ENCODE assay signal across 35 cellular contexts in the genomic region with DNA sequence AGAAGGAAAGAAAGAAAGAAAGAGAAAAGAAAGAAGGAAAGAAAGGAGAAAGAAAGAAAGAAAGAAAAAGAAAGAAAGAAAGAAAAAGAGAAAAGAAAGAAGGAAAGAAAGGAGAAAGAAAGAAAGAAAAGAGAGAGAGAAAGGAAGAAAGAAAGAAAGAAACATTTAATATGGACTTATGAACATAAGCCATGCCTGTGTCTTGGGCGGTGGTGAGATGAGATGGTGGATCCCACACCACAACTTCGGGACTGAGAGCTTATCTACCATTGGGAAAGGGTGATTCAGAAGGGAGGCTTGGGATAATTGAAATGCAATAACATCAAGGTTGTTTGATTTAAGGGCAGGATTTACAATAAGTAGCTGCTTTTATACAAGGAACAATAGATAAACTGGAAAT.
"Had no signal": no experiment of that assay in that cellular context is flagged by ENCODE, and none has a peak within 500 bp of the region (broad histone marks: within the 10 kb centered on the region; RNA-seq: fewer than 3 reads in every experiment).

No MANE protein-coding gene starts in this region.

- H3K9me3 ChIP-seq: MG63 had no signal

- H3K27me3 ChIP-seq: MG63 had no signal

- H3K36me3 ChIP-seq: MG63 had no signal

- DNase-seq: Karpas-422, Kasumi-1, MG63, MM.1S, MV-4-11, NCI-H1048, NCI-H1092, NCI-H1092 treated with DMSO at 0.1 percent for 48 hours, NCI-H1105, NCI-H1105 treated with DMSO at 0.1 percent for 48 hours, NCI-H1417, NCI-H1417 treated with DMSO at 0.1 percent for 48 hours, NCI-H1436, NCI-H1436 treated with DMSO at 0.1 percent for 48 hours, NCI-H146, NCI-H1694, NCI-H1694 treated with DMSO at 0.1 percent for 48 hours, NCI-H187, NCI-H187 treated with DMSO at 0.1 percent for 48 hours, NCI-H1930, NCI-H2029, NCI-H2029 treated with DMSO at 0.1 percent for 48 hours, NCI-H2081, NCI-H2081 treated with DMSO at 0.1 percent for 48 hours, NCI-H2107, NCI-H2171, NCI-H2171 treated with DMSO at 0.1 percent for 48 hours, NCI-H2227 treated with DMSO at 0.1 percent for 48 hours, NCI-H226, NCI-H345, NCI-H446, NCI-H446 treated with DMSO at 0.1 percent for 48 hours, NCI-H510A, NCI-H510A treated with DMSO at 0.1 percent for 48 hours, NCI-H524 had no signal

- H3K4me3 ChIP-seq: MG63 had no signal
